ENCODE assay signal across 8 cellular contexts in the genomic region with DNA sequence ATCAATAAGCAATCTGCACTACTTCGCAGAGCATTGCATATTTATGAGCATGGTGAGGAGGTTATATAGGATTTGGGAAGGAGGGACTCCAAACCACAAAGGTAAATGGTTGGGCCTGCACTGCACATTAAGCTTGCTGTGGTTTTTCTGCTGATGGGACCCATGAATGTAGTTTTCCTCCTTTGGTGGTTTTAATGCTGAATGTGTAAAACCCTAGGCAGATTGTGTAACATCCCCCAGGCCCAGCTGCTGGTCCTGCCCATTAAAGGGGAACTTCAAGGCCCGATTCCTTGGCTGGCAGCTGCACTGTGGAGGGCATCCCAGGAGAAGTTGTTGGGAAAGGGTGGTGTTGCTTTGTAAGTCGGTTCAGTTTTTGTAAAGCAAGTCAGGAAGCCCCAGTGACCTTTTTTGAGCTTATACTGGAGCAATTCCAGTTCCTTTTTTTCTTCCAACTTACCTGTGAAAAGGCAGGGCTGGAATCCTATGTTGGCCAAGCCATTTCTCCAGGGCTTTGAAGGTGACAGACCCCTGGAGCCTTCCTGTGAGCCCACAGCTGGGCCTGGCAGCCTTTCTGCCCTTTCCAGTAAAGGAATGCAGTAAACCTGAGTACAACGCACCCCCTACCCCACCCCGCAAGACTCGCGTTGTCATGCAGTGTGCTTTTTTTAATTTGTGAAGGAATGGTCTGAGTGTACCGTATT. TPM values are rescaled to one million over a fixed set of nuclear protein-coding genes. Genes with fewer than 3 reads are reported as not detected.
DNase-seq lines count a peak whose midpoint lies in the region; ATAC-seq and TF ChIP-seq lines count a peak whose summit lies in the region.

No MANE protein-coding gene starts in this region.

- no peak for TF ChIP-seq CTCF in Caco-2 (IDR thresholded peaks at IDR 0.05; ENCODE audit: insufficient read depth in 1 of 2, low read depth in 1 of 2, low read length in 1 of 2, severe bottlenecking in 1 of 2, unreplicated experiment in 1 of 2)

- CTCF ChIA-PET in Caco-2 (lab: Charles Lee): interaction anchor here (0.7 to 1.9 kb wide), 3 partner anchors 64 to 190 kb away, joined by 3 to 6 read pairs (median 3); a partner anchor contains a TSS

- H3K9me3 ChIP-seq in Caco-2: no peaks in the 10 kb centered on the region

- no peak for ATAC-seq in HG02981 (IDR thresholded peaks at IDR 0.05; ENCODE audit: unreplicated experiment)

- peak in 1 of 2 experiments; percentile 54 for DNase-seq in Caco-2
- DNase-seq in SW480 (ENCODE audit: low spot score): peak; percentile 61
- peak; percentile 88 for DNase-seq in glomerular visceral epithelial cell (ENCODE audit: extremely low spot score)
- DNase-seq in posterior vena cava (ENCODE audit: low spot score): peak; percentile 88
- DNase-seq in activated T-helper 2 cell treated with anti-CD3 and anti-CD28 coated beads, Interferon-gamma antibody, Interleukin-2, Interleukin-4, amounts not matched to agents 10 μg/mL and 5 μg/mL and 100 μg/mL, durations not matched to agents 14 hours and 24 hours and 36 hours (ENCODE audit: low spot score): no peak
- no peak for DNase-seq in activated T-cell treated with anti-CD3 and anti-CD28 coated beads for 4 hours
- no peak for DNase-seq in NCI-H2171 treated with DMSO at 0.1 percent for 48 hours (lab: John Stamatoyannopoulos, UW)

- peaks cover 16% of the 10 kb centered on the region for H3K36me3 Mint-ChIP-seq in Caco-2 (ENCODE audit: insufficient read depth, unreplicated experiment)
- no peaks in the 10 kb centered on the region for H3K36me3 Mint-ChIP-seq in activated T-helper 2 cell treated with anti-CD3 and anti-CD28 coated beads, Interferon-gamma antibody, Interleukin-2, Interleukin-4, amounts not matched to agents 10 μg/mL and 5 μg/mL and 100 μg/mL, durations not matched to agents 14 hours and 24 hours and 36 hours (ENCODE audit: low read depth)

- H3K4me3 ChIP-seq in Caco-2 (ENCODE audit: low read depth, low read length): peak overlapping the region; percentile 51

- H3K27me3 Mint-ChIP-seq in Caco-2 (ENCODE audit: insufficient read depth, unreplicated experiment): no peaks in the 10 kb centered on the region
- H3K27me3 Mint-ChIP-seq in activated T-helper 2 cell treated with anti-CD3 and anti-CD28 coated beads, Interferon-gamma antibody, Interleukin-2, Interleukin-4, amounts not matched to agents 10 μg/mL and 5 μg/mL and 100 μg/mL, durations not matched to agents 14 hours and 24 hours and 36 hours (ENCODE audit: low read depth): no peaks in the 10 kb centered on the region

- no peaks in the 10 kb centered on the region for H3K27me3 ChIP-seq in Caco-2 (replicated peaks; ENCODE audit: control insufficient read depth, insufficient read depth, low read length)

- peaks cover 47% of the 10 kb centered on the region for H3K4me1 Mint-ChIP-seq in Caco-2 (ENCODE audit: low read depth, unreplicated experiment)
- no peaks in the 10 kb centered on the region for H3K4me1 Mint-ChIP-seq in activated T-helper 2 cell treated with anti-CD3 and anti-CD28 coated beads, Interferon-gamma antibody, Interleukin-2, Interleukin-4, amounts not matched to agents 10 μg/mL and 5 μg/mL and 100 μg/mL, durations not matched to agents 14 hours and 24 hours and 36 hours (ENCODE audit: low read depth)

- H3K27ac Mint-ChIP-seq in Caco-2 (ENCODE audit: unreplicated experiment): peak overlapping the region; percentile 89
- H3K27ac Mint-ChIP-seq in activated T-helper 2 cell treated with anti-CD3 and anti-CD28 coated beads, Interferon-gamma antibody, Interleukin-2, Interleukin-4, amounts not matched to agents 10 μg/mL and 5 μg/mL and 100 μg/mL, durations not matched to agents 14 hours and 24 hours and 36 hours: no peak overlapping the region

- POLR2A ChIA-PET in Caco-2 (lab: Charles Lee): interaction anchor here (0.9 to 1.3 kb wide), 3 partner anchors 43 to 78 kb away, joined by 4 to 10 read pairs (median 6); a partner anchor contains a TSS

- peaks cover 37% of the 10 kb centered on the region for H3K4me1 ChIP-seq in Caco-2

- H3K36me3 ChIP-seq in Caco-2 (ENCODE audit: control insufficient read depth, insufficient read depth, low read length): peaks cover 1% of the 10 kb centered on the region; the same call in 1 of the 2 replicates

- intact Hi-C loops in Caco-2 (cut with micrococcal nuclease; ENCODE audit: unreplicated experiment): loop anchor here (2.0 kb wide), 1 partner anchor 89 kb away; no protein-coding TSS in a partner anchor
- intact Hi-C loops in posterior vena cava (cut with DNase I): loop anchor here in 1 of 2 donors (2.0 kb wide), 1 partner anchor 19 kb away; no protein-coding TSS in a partner anchor
- intact Hi-C loops in activated T-helper 2 cell treated with anti-CD3 and anti-CD28 coated beads, Interferon-gamma antibody, Interleukin-2, Interleukin-4, amounts not matched to agents 10 μg/mL and 5 μg/mL and 100 μg/mL, durations not matched to agents 14 hours and 24 hours and 36 hours (cut with micrococcal nuclease): no loop called here

- H3K4me3 Mint-ChIP-seq in Caco-2 (ENCODE audit: unreplicated experiment): peak overlapping the region; percentile 81
- H3K4me3 Mint-ChIP-seq in activated T-helper 2 cell treated with anti-CD3 and anti-CD28 coated beads, Interferon-gamma antibody, Interleukin-2, Interleukin-4, amounts not matched to agents 10 μg/mL and 5 μg/mL and 100 μg/mL, durations not matched to agents 14 hours and 24 hours and 36 hours (ENCODE audit: low read depth): no peak overlapping the region

- H3K9me3 Mint-ChIP-seq in Caco-2 (ENCODE audit: unreplicated experiment): no peaks in the 10 kb centered on the region
- H3K9me3 Mint-ChIP-seq in activated T-helper 2 cell treated with anti-CD3 and anti-CD28 coated beads, Interferon-gamma antibody, Interleukin-2, Interleukin-4, amounts not matched to agents 10 μg/mL and 5 μg/mL and 100 μg/mL, durations not matched to agents 14 hours and 24 hours and 36 hours: no peaks in the 10 kb centered on the region

- BruUV-seq in Caco-2 (replicated peaks; lab: Mats Ljungman, UMichigan): TSS peak; percentile 13

RNA-seq across cellular contexts. Expression of a gene that starts 43.1 kb away (rescaled TPM):
- total RNA-seq in Caco-2 (2022) (77.5 and 81.5 TPM in 2 replicates), posterior vena cava (10 to 100 TPM; 45.3 to 48.4 TPM)
- total RNA-seq in activated T-helper 2 cell treated with anti-CD3 and anti-CD28 coated beads, Interferon-gamma antibody, Interleukin-2, Interleukin-4, amounts not matched to agents 10 μg/mL and 5 μg/mL and 100 μg/mL, durations not matched to agents 14 hours and 24 hours and 36 hours: 72.9 and 76.0 TPM in 2 replicates

Comparison
In these comparisons a context has a peak if more than half of its experiments do, and no peak if none do; other contexts are left out.
1. DNase-seq: peak in SW480 (single experiment), glomerular visceral epithelial cell (single experiment) and posterior vena cava (single experiment); none in activated T-helper 2 cell treated with anti-CD3 and anti-CD28 coated beads, Interferon-gamma antibody, Interleukin-2, Interleukin-4, amounts not matched to agents 10 μg/mL and 5 μg/mL and 100 μg/mL, durations not matched to agents 14 hours and 24 hours and 36 hours (single experiment), activated T-cell treated with anti-CD3 and anti-CD28 coated beads for 4 hours (single experiment) and NCI-H2171 treated with DMSO at 0.1 percent for 48 hours (single experiment).